8 cellular contexts compared by ENCODE assay signal in genomic region chr3:128845695-128846491, GRCh38.
A peak's percentile ranks its signal among the peaks of the same experiment; 100 is the strongest.
DNase-seq lines count a peak whose midpoint lies in the region; ATAC-seq and TF ChIP-seq lines count a peak whose summit lies in the region.

No MANE protein-coding gene starts in this region.

- H3K9me3 ChIP-seq in BLaER1, result no peaks in the 10 kb centered on the region

- peak; percentile 52 for TF ChIP-seq CTCF in foreskin fibroblast (IDR thresholded peaks at IDR 0.05; ENCODE audit: low read depth, low read length)
- peak; percentile 62 for TF ChIP-seq CTCF in nephron progenitor cell (IDR thresholded peaks at IDR 0.05)

- no peaks in the 10 kb centered on the region for H4K20me1 ChIP-seq in BLaER1

- no peaks in the 10 kb centered on the region for H3K36me3 ChIP-seq in BLaER1

- H3K4me3 ChIP-seq in BLaER1 (peak overlapping the region; percentile 62), foreskin fibroblast (ENCODE audit: low read depth in 1 of 2, low read length in 2 of 2) (peak overlapping the region; percentile 35 to 48)

- H3K27me3 ChIP-seq in BLaER1, result no peaks in the 10 kb centered on the region

- H3K27me3 Mint-ChIP-seq in nephron progenitor cell (ENCODE audit: low read depth, poor library complexity), result peaks cover 8% of the 10 kb centered on the region
- H3K27me3 Mint-ChIP-seq in stimulated activated naive CD8-positive, alpha-beta T cell treated with anti-CD3 and anti-CD28 coated beads, Interleukin-15, Interleukin-2, amounts not matched to agents 100 ng/mL and 50 ng/mL, for 24 hours, result no peaks in the 10 kb centered on the region

- DNase-seq in HuH-7 (ENCODE audit: low spot score) (peak; percentile 88), foreskin fibroblast (peak; percentile 64 to 88), nephron progenitor cell (peak; percentile 92)
- peak; percentile 93 for DNase-seq in activated effector memory CD4-positive, alpha-beta T cell treated with anti-CD3 and anti-CD28 coated beads, Interleukin-2, amount 50 U/mL, for 16 hours

- H3K4me1 Mint-ChIP-seq in nephron progenitor cell, result peaks cover 19% of the 10 kb centered on the region
- peaks cover 21% of the 10 kb centered on the region for H3K4me1 Mint-ChIP-seq in stimulated activated naive CD8-positive, alpha-beta T cell treated with anti-CD3 and anti-CD28 coated beads, Interleukin-15, Interleukin-2, amounts not matched to agents 100 ng/mL and 50 ng/mL, for 24 hours (ENCODE audit: low read depth)

- H3K9ac ChIP-seq in BLaER1, result peak overlapping the region; percentile 72

- peak; percentile 38; the same call in 1 of the 2 replicates for TF ChIP-seq POLR2A in Raji (IDR thresholded peaks at IDR 0.05; ENCODE audit: insufficient read depth, low read depth, low read length)

- peak overlapping the region; percentile 74 for H3K4me3 Mint-ChIP-seq in nephron progenitor cell
- peak overlapping the region; percentile 78 for H3K4me3 Mint-ChIP-seq in stimulated activated naive CD8-positive, alpha-beta T cell treated with anti-CD3 and anti-CD28 coated beads, Interleukin-15, Interleukin-2, amounts not matched to agents 100 ng/mL and 50 ng/mL, for 24 hours

- peak; percentile 67 for ATAC-seq in GM19467 (IDR thresholded peaks at IDR 0.05; ENCODE audit: unreplicated experiment)

- H3K36me3 Mint-ChIP-seq in nephron progenitor cell (ENCODE audit: low read depth), result peaks cover 6% of the 10 kb centered on the region
- H3K36me3 Mint-ChIP-seq in stimulated activated naive CD8-positive, alpha-beta T cell treated with anti-CD3 and anti-CD28 coated beads, Interleukin-15, Interleukin-2, amounts not matched to agents 100 ng/mL and 50 ng/mL, for 24 hours (ENCODE audit: low read depth), result no peaks in the 10 kb centered on the region

- H3K27ac Mint-ChIP-seq in nephron progenitor cell, result no peak overlapping the region
- H3K27ac Mint-ChIP-seq in stimulated activated naive CD8-positive, alpha-beta T cell treated with anti-CD3 and anti-CD28 coated beads, Interleukin-15, Interleukin-2, amounts not matched to agents 100 ng/mL and 50 ng/mL, for 24 hours, result peak overlapping the region; percentile 81

- H3K4me1 ChIP-seq in BLaER1, result peaks cover 49% of the 10 kb centered on the region

- H3K27ac ChIP-seq in BLaER1, result peak overlapping the region; percentile 90

- H3K9me3 Mint-ChIP-seq in nephron progenitor cell, result peaks cover 7% of the 10 kb centered on the region
- no peaks in the 10 kb centered on the region for H3K9me3 Mint-ChIP-seq in stimulated activated naive CD8-positive, alpha-beta T cell treated with anti-CD3 and anti-CD28 coated beads, Interleukin-15, Interleukin-2, amounts not matched to agents 100 ng/mL and 50 ng/mL, for 24 hours

- H3K4me2 ChIP-seq in BLaER1, result peak overlapping the region; percentile 96

Comparison
In these comparisons a context has a peak if more than half of its experiments do, and no peak if none do; other contexts are left out.
1. Peak in every context shown above with its lines: DNase-seq, ATAC-seq, H3K4me3 ChIP-seq and H3K27ac ChIP-seq.